In genomic region chr4:17781072-17781830, GRCh38 we compare ENCODE assay signal across 9 cellular contexts. TPM values are rescaled to one million over a fixed set of nuclear protein-coding genes. Genes with fewer than 3 reads are reported as not detected.
DNase-seq lines count a peak whose midpoint lies in the region; ATAC-seq and TF ChIP-seq lines count a peak whose summit lies in the region.
"Had no signal": no experiment of that assay in that cellular context is flagged by ENCODE, and none has a peak within 500 bp of the region (broad histone marks: within the 10 kb centered on the region; RNA-seq: fewer than 3 reads in every experiment).

Gene FAM184B, minus strand, starts transcription at chr4:17781621. Its CDS starts 322 bp downstream, at chr4:17781299.

- intact Hi-C loops in IMR-90 (cut with micrococcal nuclease): no loop called here

- in situ Hi-C loops in IMR-90 (cut with MboI; ENCODE audit: low sequenced_read_pairs): no loop called here

- no peak within 1 kb of the TSS for H2BK20ac ChIP-seq in IMR-90 (ENCODE audit: low read depth, low read length)

- BruUV-seq in IMR-90 (replicated peaks; lab: Mats Ljungman, UMichigan): no TSS peak

- H3K56ac ChIP-seq in IMR-90 (ENCODE audit: extremely low read depth, insufficient read depth, low read length): no peak within 1 kb of the TSS

- ATAC-seq in IMR-90 (ENCODE audit: low read depth): peak; percentile 59
- ATAC-seq in HG03045 (IDR thresholded peaks at IDR 0.05; ENCODE audit: unreplicated experiment): no peak
- no peak for ATAC-seq in GM18517 (IDR thresholded peaks at IDR 0.05; ENCODE audit: unreplicated experiment)
- ATAC-seq: HCT116 had no signal

- H2AK9ac ChIP-seq in IMR-90 (replicated peaks; ENCODE audit: low read depth, low read length, poor library complexity): peak within 1 kb of the TSS; percentile 71

- POLR2A ChIA-PET in IMR-90 (lab: Charles Lee; ENCODE audit: unreplicated experiment): no interaction called here

- no peaks in the 10 kb centered on the region for H3K79me1 ChIP-seq in IMR-90 (ENCODE audit: low read depth in 1 of 2, low read length in 2 of 2)

- H2AFZ ChIP-seq in IMR-90 (replicated peaks; ENCODE audit: low read length, poor library complexity): peak within 1 kb of the TSS; percentile 69

- no peak within 1 kb of the TSS for H2BK15ac ChIP-seq in IMR-90 (ENCODE audit: low read depth, low read length)

- H3K27ac ChIP-seq in IMR-90 (ENCODE audit: insufficient read depth, low read length) (no peak within 1 kb of the TSS), ectodermal cell (ENCODE audit: insufficient read depth, low read depth, low read length, poor library complexity, severe bottlenecking) (no peak within 1 kb of the TSS), mucosa of rectum (ENCODE audit: low read depth in 2 of 2, low read length in 2 of 2) (no peak within 1 kb of the TSS)

- TF ChIP-seq POLR2A in IMR-90 (IDR thresholded peaks at IDR 0.05; ENCODE audit: low read depth, low read length): no peak

- H3K14ac ChIP-seq in IMR-90 (replicated peaks; ENCODE audit: low read depth, low read length): no peak within 1 kb of the TSS

- H3K27me3 ChIP-seq in IMR-90 (ENCODE audit: control insufficient read depth, insufficient read depth, low read length) (peaks cover 24% of the 10 kb centered on the region), ectodermal cell (ENCODE audit: control insufficient read depth, insufficient read depth, low read length, poor library complexity, severe bottlenecking) (peaks cover 52% of the 10 kb centered on the region), mucosa of rectum (ENCODE audit: control insufficient read depth in 2 of 2, insufficient read depth in 2 of 2, low read length in 2 of 2) (peaks cover 23 to 34% of the 10 kb centered on the region in 2 donors)

- no peak within 1 kb of the TSS for H3K18ac ChIP-seq in IMR-90 (ENCODE audit: low read depth, low read length)

- peak within 1 kb of the TSS; percentile 64; the same call in 1 of the 2 replicates for H3K23ac ChIP-seq in IMR-90 (ENCODE audit: low read depth, low read length)

- H2AK5ac ChIP-seq in IMR-90 (ENCODE audit: low read depth, low read length): no peak within 1 kb of the TSS

- H3K4me1 ChIP-seq in IMR-90 (ENCODE audit: control insufficient read depth, insufficient read depth, low read length): peaks cover 5% of the 10 kb centered on the region; the same call in 1 of the 2 replicates
- peaks cover 15% of the 10 kb centered on the region for H3K4me1 ChIP-seq in ectodermal cell (ENCODE audit: control insufficient read depth, insufficient read depth, low read length)
- H3K4me1 ChIP-seq in mucosa of rectum (ENCODE audit: control insufficient read depth in 2 of 2, insufficient read depth in 2 of 2, low read length in 2 of 2): peaks cover 6 to 8% of the 10 kb centered on the region in 2 donors

- no peak for TF ChIP-seq CTCF in IMR-90 (conservative IDR thresholded peaks at IDR 0.05; ENCODE audit: low read depth, low read length)

- H3K9ac ChIP-seq in IMR-90 (ENCODE audit: low read depth, low read length): no peak within 1 kb of the TSS
- H3K9ac ChIP-seq in mucosa of rectum (ENCODE audit: low read depth in 1 of 2, low read length in 2 of 2): no peak within 1 kb of the TSS

- H3K4ac ChIP-seq in IMR-90 (ENCODE audit: low read depth, low read length): no peak within 1 kb of the TSS

- peak within 1 kb of the TSS; percentile 18 for H3K4me3 ChIP-seq in IMR-90 (ENCODE audit: insufficient read depth, low read depth, low read length)
- peak within 1 kb of the TSS; percentile 42 for H3K4me3 ChIP-seq in ectodermal cell (ENCODE audit: insufficient read depth, low read depth, low read length)
- peak within 1 kb of the TSS; percentile 31 to 53 for H3K4me3 ChIP-seq in mucosa of rectum (ENCODE audit: low read length in 2 of 2)

- H4K20me1 ChIP-seq in IMR-90 (ENCODE audit: insufficient read depth, low read length): no peaks in the 10 kb centered on the region

- no peak within 1 kb of the TSS for H4K5ac ChIP-seq in IMR-90 (ENCODE audit: low read depth, low read length)

- 0% methylated on average over 19 of the region's 75 CpGs; no CpG with 5 or more reads in 1 of the 2 experiments for WGBS in IMR-90 (ENCODE audit: extremely low coverage in 2 of 2, insufficient read length in 1 of 2), 2 experiments
- WGBS in ectodermal cell, 2 experiments: 3 to 4% methylated on average over 75 of the region's 75 CpGs

- no peak within 1 kb of the TSS for H2BK5ac ChIP-seq in IMR-90 (ENCODE audit: low read depth, low read length, poor library complexity, severe bottlenecking)

- H3K9me3 ChIP-seq in IMR-90 (ENCODE audit: control insufficient read depth, insufficient read depth, low read length): no peaks in the 10 kb centered on the region
- no peaks in the 10 kb centered on the region for H3K9me3 ChIP-seq in ectodermal cell (ENCODE audit: control insufficient read depth, low read length)
- no peaks in the 10 kb centered on the region for H3K9me3 ChIP-seq in mucosa of rectum (ENCODE audit: control insufficient read depth in 2 of 2, low read length in 2 of 2)

- dilution Hi-C loops in IMR-90 (cut with HindIII; ENCODE audit: low sequenced_read_pairs, unreplicated experiment): no loop called here

- peak within 1 kb of the TSS; percentile 71 for H3K4me2 ChIP-seq in IMR-90 (ENCODE audit: low read depth, low read length)

- no peaks in the 10 kb centered on the region for H3K9me1 ChIP-seq in IMR-90 (ENCODE audit: insufficient read depth, low read length)

- no peak within 1 kb of the TSS for H4K8ac ChIP-seq in IMR-90 (ENCODE audit: low read depth in 2 of 2, low read length in 2 of 2)

- CTCF ChIA-PET in IMR-90 (lab: Yijun Ruan, JAX): interaction anchor here (1.1 kb wide), 1 partner anchor 29 kb away, joined by 3 read pairs; the partner anchor contains the start of gene DCAF16

- no peak within 1 kb of the TSS for H4K91ac ChIP-seq in IMR-90 (ENCODE audit: insufficient read depth, low read depth, low read length)

- H3K36me3 ChIP-seq in IMR-90 (ENCODE audit: control insufficient read depth, insufficient read depth, low read length): no peaks in the 10 kb centered on the region
- H3K36me3 ChIP-seq in ectodermal cell (ENCODE audit: control insufficient read depth, insufficient read depth, low read length): no peaks in the 10 kb centered on the region
- H3K36me3 ChIP-seq in mucosa of rectum (ENCODE audit: control insufficient read depth in 2 of 2, insufficient read depth in 2 of 2, low read length in 2 of 2): no peaks in the 10 kb centered on the region

- no peak for TF ChIP-seq RAD21 in IMR-90 (IDR thresholded peaks at IDR 0.05; ENCODE audit: low read length)

- DNase-seq in Ammon's horn (ENCODE audit: low spot score) (peak; percentile 16), IMR-90 (no peak), SW 1271 (lab: John Stamatoyannopoulos, UW) (no peak), NCI-H187 (lab: John Stamatoyannopoulos, UW) (no peak)

- no peak within 1 kb of the TSS for H2BK120ac ChIP-seq in IMR-90 (ENCODE audit: low read depth, low read length)

TF ChIP-seq in IMR-90, 13 proteins besides CTCF, POLR2A, EP300 and RAD21:
- peak; percentile 71 for TF ChIP-seq BHLHE40 (IDR thresholded peaks at IDR 0.05; ENCODE audit: low read depth, low read length)
- TF ChIP-seq ELK1 (IDR thresholded peaks at IDR 0.05; ENCODE audit: borderline replicate concordance, low read depth, low read length): no peak

RNA-seq across cellular contexts. Expression of gene FAM184B, which starts in this region (rescaled TPM):
- total RNA-seq in IMR-90 (2012; rRNA removed): 0.18 and 0.28 TPM in 2 replicates
- polyA plus RNA-seq in IMR-90 (2012; rRNA removed): 0.07 and 0.13 TPM in 2 replicates
- polyA plus RNA-seq in IMR-90 (2012; cell fraction: cytosol; rRNA removed): 0.07 and 0.08 TPM in 2 replicates
- polyA plus RNA-seq in IMR-90 (2012; cell fraction: nucleus; rRNA removed; ENCODE audit: low replicate concordance): 0.03 and 0.06 TPM in 2 replicates
- polyA plus RNA-seq in ectodermal cell (2013, experiment 1 of 4): 0.11 TPM
- 0.05 TPM for polyA plus RNA-seq in ectodermal cell (2013, experiment 2 of 4)
- not detected for polyA plus RNA-seq in ectodermal cell (2013, experiment 3 of 4)
- polyA plus RNA-seq in ectodermal cell (2013, experiment 4 of 4): 0.04 TPM

Comparison
In these comparisons a context has a peak if more than half of its experiments do, and no peak if none do; other contexts are left out.
1. Peak in ATAC-seq, H3K4me3 ChIP-seq and H3K4me2 ChIP-seq in IMR-90; RNA of the gene not detected or under 1 TPM.